In the genomic region with DNA sequence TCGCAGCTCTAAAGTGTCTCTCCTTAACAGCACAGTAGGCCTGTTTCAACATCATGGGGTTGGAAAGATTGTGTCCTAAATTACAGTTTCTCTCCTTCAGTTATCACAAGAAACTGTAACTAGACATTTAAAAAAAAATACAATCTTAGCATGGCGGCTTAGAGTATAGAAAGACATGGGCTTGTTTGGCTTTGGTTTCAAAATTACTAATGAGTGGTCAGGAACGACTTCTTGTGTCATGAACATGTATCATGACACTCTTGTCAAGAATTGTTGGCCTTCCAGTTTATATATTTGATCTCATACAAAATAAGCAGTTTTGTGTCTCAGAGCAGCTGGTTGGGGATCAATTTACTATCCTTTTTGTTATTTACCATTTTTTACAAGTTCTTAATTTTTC, we compare ENCODE assay signal across 34 cellular contexts. TPM values are rescaled to one million over a fixed set of nuclear protein-coding genes. Genes with fewer than 3 reads are reported as not detected.
"Had no signal": no experiment of that assay in that cellular context is flagged by ENCODE, and none has a peak within 500 bp of the region (broad histone marks: within the 10 kb centered on the region; RNA-seq: fewer than 3 reads in every experiment).

No MANE protein-coding gene starts in this region.

- H3K27me3 ChIP-seq: brain microvascular endothelial cell, hepatocyte, neural progenitor cell, right atrium auricular region, tibial nerve had no signal

- H2AFZ ChIP-seq: hepatocyte, neural progenitor cell had no signal

- H3K79me2 ChIP-seq: hepatocyte had no signal

- H3K4me2 ChIP-seq: hepatocyte, neural progenitor cell, smooth muscle cell had no signal

- FAIRE-seq: astrocyte, endothelial cell of umbilical vein had no signal

- H3K36me3 Mint-ChIP-seq: natural killer cell; neural progenitor cell; stimulated activated naive B cell treated with anti-CD40 and anti-IgM and Interleukin-4, amounts not matched to agents 10 μg/mL and 1 μg/mL and 100 μg/mL, for 72 hours had no signal

- H3K9me3 ChIP-seq: gastroesophageal sphincter, left ventricle myocardium inferior, right atrium auricular region, tibial nerve had no signal

- H3K4me3 ChIP-seq: gastroesophageal sphincter, hepatocyte, left ventricle myocardium inferior, lung, neural progenitor cell, right atrium auricular region, smooth muscle cell, tibial nerve had no signal

- H3K9ac ChIP-seq: neural progenitor cell had no signal

- H3K27ac Mint-ChIP-seq: activated CD4-positive, alpha-beta memory T cell treated with anti-CD3 and anti-CD28 coated beads, Interleukin-2, amount 10 ng/mL, durations not matched to agents 7 days and 5 days; natural killer cell; neural progenitor cell; stimulated activated naive B cell treated with anti-CD40 and anti-IgM and Interleukin-4, amounts not matched to agents 10 μg/mL and 1 μg/mL and 100 μg/mL, for 72 hours had no signal

- H3K27ac ChIP-seq: brain microvascular endothelial cell, gastroesophageal sphincter, hepatocyte, left ventricle myocardium inferior, neural progenitor cell, right atrium auricular region, tibial nerve had no signal

- H3K36me3 ChIP-seq: brain microvascular endothelial cell, gastroesophageal sphincter, left ventricle myocardium inferior, neural progenitor cell, right atrium auricular region, tibial nerve had no signal

- H3K4me3 Mint-ChIP-seq: activated CD4-positive, alpha-beta memory T cell treated with anti-CD3 and anti-CD28 coated beads, Interleukin-2, amount 10 ng/mL, durations not matched to agents 7 days and 5 days; natural killer cell; neural progenitor cell; stimulated activated naive B cell treated with anti-CD40 and anti-IgM and Interleukin-4, amounts not matched to agents 10 μg/mL and 1 μg/mL and 100 μg/mL, for 72 hours had no signal

- H3K9me3 Mint-ChIP-seq: activated CD4-positive, alpha-beta memory T cell treated with anti-CD3 and anti-CD28 coated beads, Interleukin-2, amount 10 ng/mL, durations not matched to agents 7 days and 5 days; natural killer cell; neural progenitor cell; stimulated activated naive B cell treated with anti-CD40 and anti-IgM and Interleukin-4, amounts not matched to agents 10 μg/mL and 1 μg/mL and 100 μg/mL, for 72 hours had no signal

- H3K4me1 ChIP-seq: gastroesophageal sphincter, left ventricle myocardium inferior, right atrium auricular region, tibial nerve had no signal

- H3K4me1 Mint-ChIP-seq: natural killer cell; stimulated activated naive B cell treated with anti-CD40 and anti-IgM and Interleukin-4, amounts not matched to agents 10 μg/mL and 1 μg/mL and 100 μg/mL, for 72 hours had no signal

- DNase-seq: activated CD4-positive, alpha-beta memory T cell treated with anti-CD3 and anti-CD28 coated beads, Interleukin-2, amount 10 ng/mL, durations not matched to agents 7 days and 5 days; activated CD4-positive, alpha-beta T cell treated with anti-CD3 and anti-CD28 coated beads for 4 hours; activated CD4-positive, CD25-positive, alpha-beta regulatory T cell; activated gamma-delta T cell treated with Interleukin-2 at 50 U/mL for 16 hours; activated naive CD4-positive, alpha-beta T cell treated with anti-CD3 and anti-CD28 coated beads, Interleukin-2, amount 50 U/mL, for 16 hours; amniotic stem cell; brain microvascular endothelial cell; islet precursor cell; left ventricle myocardium inferior; mesendoderm; natural killer cell; occipital lobe; stimulated activated CD4-positive, alpha-beta T cell treated with anti-CD3 and anti-CD28 coated beads, Interleukin-1b, Interleukin-23, amount 100 ng/mL, for 48 hours; stimulated activated CD4-positive, alpha-beta T cell treated with anti-CD3 and anti-CD28 coated beads, Interleukin-4, amount 100 ng/mL, for 4 hours; stimulated activated CD8-positive, alpha-beta memory T cell treated with anti-CD3 and anti-CD28 coated beads, Interleukin-4, amount 100 ng/mL, for 48 hours; stimulated activated naive B cell treated with anti-CD40 and anti-IgM and Interleukin-4, amounts not matched to agents 10 μg/mL and 1 μg/mL and 100 μg/mL, for 72 hours had no signal

- ATAC-seq: gastroesophageal sphincter; natural killer cell; stimulated activated naive B cell treated with anti-CD40 and anti-IgM and Interleukin-4, amounts not matched to agents 10 μg/mL and 1 μg/mL and 100 μg/mL, for 72 hours had no signal

RNA-seq across cellular contexts. Expression of a gene that starts 2.1 kb away (rescaled TPM):
- total RNA-seq: activated CD4-positive, alpha-beta memory T cell treated with anti-CD3 and anti-CD28 coated beads, Interleukin-2, amount 10 ng/mL, durations not matched to agents 7 days and 5 days; astrocyte; cardiac septum; endothelial cell of umbilical vein; fibroblast of lung; fibroblast of villous mesenchyme; gastroesophageal sphincter; hepatocyte; left ventricle myocardium inferior; lung; mononuclear cell; natural killer cell; occipital lobe; pulmonary artery endothelial cell; right atrium auricular region; smooth muscle cell; T-helper 1 cell treated with Interleukin-12 subunit alpha and Interleukin-12 subunit beta and Interleukin-4 antibody, amounts not matched to agents 30 ng/mL and 1 ng/mL, for 36 hours; temporal lobe; tibial nerve; urinary bladder had no signal
- polyA plus RNA-seq: endothelial cell of umbilical vein, esophagus, fibroblast of lung, hepatocyte, lung, smooth muscle cell, urinary bladder had no signal
